In genomic region chr4:16464651-16465050, GRCh38 we compare ENCODE assay signal across 19 cellular contexts.
"Had no signal": no experiment of that assay in that cellular context is flagged by ENCODE, and none has a peak within 500 bp of the region (broad histone marks: within the 10 kb centered on the region; RNA-seq: fewer than 3 reads in every experiment).

No MANE protein-coding gene starts in this region.

- H3K4me3 ChIP-seq: dorsolateral prefrontal cortex, esophagus squamous epithelium, heart left ventricle, suprapubic skin, thyroid gland, upper lobe of right lung, vagina had no signal

- H3K27me3 ChIP-seq: dorsolateral prefrontal cortex, esophagus squamous epithelium, heart left ventricle, suprapubic skin, thyroid gland, vagina had no signal

- H3K9me3 ChIP-seq: esophagus squamous epithelium, suprapubic skin, thyroid gland, upper lobe of right lung, vagina had no signal

- H3K4me1 ChIP-seq: heart left ventricle, suprapubic skin, thyroid gland, upper lobe of right lung, vagina had no signal

- ATAC-seq: heart left ventricle; left colon; naive thymus-derived CD8-positive, alpha-beta T cell; right cardiac atrium; upper lobe of right lung had no signal

- DNase-seq: cortex of kidney; dorsolateral prefrontal cortex; effector CD8-positive, alpha-beta T cell; esophagus squamous epithelium; foreskin melanocyte; heart left ventricle; hypothalamus; islet precursor cell; left colon; mammary epithelial cell; naive thymus-derived CD8-positive, alpha-beta T cell; right cardiac atrium; small intestine; stimulated activated CD4-positive, alpha-beta T cell treated with anti-CD3 and anti-CD28 coated beads, Interleukin-12 subunit alpha, Interleukin-12 subunit beta, amount 100 ng/mL, for 4 hours; stimulated activated naive CD4-positive, alpha-beta T cell treated with Interleukin-2 at 50 U/mL for 16 hours; thyroid gland; upper lobe of right lung had no signal

- H3K36me3 ChIP-seq: esophagus squamous epithelium, heart left ventricle, suprapubic skin, thyroid gland, upper lobe of right lung, vagina had no signal
